In genomic region chr3:128735287-128735686, GRCh38 we compare ENCODE assay signal across 15 cellular contexts. TPM values are rescaled to one million over a fixed set of nuclear protein-coding genes. Genes with fewer than 3 reads are reported as not detected.
DNase-seq lines count a peak whose midpoint lies in the region; ATAC-seq, FAIRE-seq and TF ChIP-seq lines count a peak whose summit lies in the region.
"Had no signal": no experiment of that assay in that cellular context is flagged by ENCODE, and none has a peak within 500 bp of the region (broad histone marks: within the 10 kb centered on the region; RNA-seq: fewer than 3 reads in every experiment).

No MANE protein-coding gene starts in this region.

- H3K27me3 Mint-ChIP-seq in CD4-positive, alpha-beta memory T cell, result no peaks in the 10 kb centered on the region
- H3K27me3 Mint-ChIP-seq in activated B cell treated with CpG ODN at 0.5 μM for 24 hours, result no peaks in the 10 kb centered on the region
- H3K27me3 Mint-ChIP-seq in naive B cell, result no peaks in the 10 kb centered on the region

- peaks cover 5 to 29% of the 10 kb centered on the region in 2 donors for H3K36me3 Mint-ChIP-seq in CD4-positive, alpha-beta memory T cell
- H3K36me3 Mint-ChIP-seq in activated B cell treated with CpG ODN at 0.5 μM for 24 hours (ENCODE audit: low read depth) (peaks cover 34% of the 10 kb centered on the region), naive B cell (peaks cover 0 to 8% of the 10 kb centered on the region in 2 donors)

- CTCF ChIA-PET in CD4-positive, alpha-beta memory T cell (lab: Charles Lee; ENCODE audit: partially characterized antibody), result interaction anchor here (2.4 kb wide), 1 partner anchor 54 kb away, joined by 9 read pairs; no protein-coding TSS in a partner anchor
- CTCF ChIA-PET in activated B cell treated with CpG ODN at 0.5 μM for 24 hours (lab: Charles Lee), result interaction anchor here (1.2 kb wide), 1 partner anchor 55 kb away, joined by 4 read pairs; no protein-coding TSS in a partner anchor

- no peak for FAIRE-seq in urothelium cell line (lab: Jason Lieb, UNC)

- no peaks in the 10 kb centered on the region for H3K9me3 ChIP-seq in CD4-positive, alpha-beta memory T cell (ENCODE audit: control insufficient read depth in 1 of 2, low read length in 2 of 2)
- H3K9me3 ChIP-seq: breast epithelium had no signal

- H3K4me3 ChIP-seq in CD4-positive, alpha-beta memory T cell (ENCODE audit: low read length in 2 of 2), result no peak overlapping the region
- H3K4me3 ChIP-seq: breast epithelium had no signal

- H3K27ac ChIP-seq in 22Rv1, result peak overlapping the region; percentile 26; the same call in 1 of the 2 replicates
- H3K27ac ChIP-seq in CD4-positive, alpha-beta memory T cell (ENCODE audit: low read depth, low read length), result no peak overlapping the region
- H3K27ac ChIP-seq: breast epithelium had no signal

- peak overlapping the region; percentile 25 to 85 (median 72) for H3K27ac Mint-ChIP-seq in CD4-positive, alpha-beta memory T cell
- H3K27ac Mint-ChIP-seq in activated B cell treated with CpG ODN at 0.5 μM for 24 hours (peak overlapping the region; percentile 16), naive B cell (peak overlapping the region in 4 of 6 donors; percentile 3 to 58 (median 13))

- POLR2A ChIA-PET in CD4-positive, alpha-beta memory T cell (lab: Charles Lee; ENCODE audit: partially characterized antibody), result interaction anchor here (0.7 to 1.3 kb wide), 3 partner anchors 52 to 55 kb away, joined by 3 to 6 read pairs (median 4); no protein-coding TSS in a partner anchor
- POLR2A ChIA-PET in activated B cell treated with CpG ODN at 0.5 μM for 24 hours (lab: Charles Lee), result interaction anchor here (0.6 kb wide), 1 partner anchor 126 kb away, joined by 5 read pairs; no protein-coding TSS in a partner anchor

- no peak for DNase-seq in CD4-positive, alpha-beta memory T cell
- DNase-seq in activated B cell treated with CpG ODN at 0.5 μM for 24 hours (no peak), naive B cell (no peak), NCI-H1105 treated with DMSO at 0.1 percent for 48 hours (lab: John Stamatoyannopoulos, UW) (no peak), urothelium cell line (ENCODE audit: low spot score) (no peak), COLO668 (lab: John Stamatoyannopoulos, UW; ENCODE audit: unreplicated experiment) (no peak), NOMO-1 (lab: John Stamatoyannopoulos, UW; ENCODE audit: unreplicated experiment in 2 of 2) (no peak)
- DNase-seq: activated naive CD4-positive, alpha-beta T cell treated with anti-CD3 and anti-CD28 coated beads for 36 hours; EL; H9; NCI-H1048; NCI-H446; nucleus accumbens had no signal

- peaks cover 8% of the 10 kb centered on the region for H3K36me3 ChIP-seq in CD4-positive, alpha-beta memory T cell (ENCODE audit: insufficient read depth, low read length)
- H3K36me3 ChIP-seq: breast epithelium had no signal

- no peaks in the 10 kb centered on the region for H3K9me3 Mint-ChIP-seq in CD4-positive, alpha-beta memory T cell
- H3K9me3 Mint-ChIP-seq in activated B cell treated with CpG ODN at 0.5 μM for 24 hours (no peaks in the 10 kb centered on the region), naive B cell (no peaks in the 10 kb centered on the region)
- H3K9me3 Mint-ChIP-seq: activated naive CD4-positive, alpha-beta T cell treated with anti-CD3 and anti-CD28 coated beads for 36 hours; H9 had no signal

- no peak for TF ChIP-seq CTCF in 22Rv1 (IDR thresholded peaks at IDR 0.05)
- no peak for TF ChIP-seq CTCF in activated B cell treated with CpG ODN at 0.5 μM for 24 hours (IDR thresholded peaks at IDR 0.05)

- H3K4me3 Mint-ChIP-seq in CD4-positive, alpha-beta memory T cell, result peak overlapping the region in 4 of 8 donors; percentile 0 to 29 (median 24)
- no peak overlapping the region for H3K4me3 Mint-ChIP-seq in activated B cell treated with CpG ODN at 0.5 μM for 24 hours
- peak overlapping the region in 1 of 8 donors; percentile 7 for H3K4me3 Mint-ChIP-seq in naive B cell
- H3K4me3 Mint-ChIP-seq: activated naive CD4-positive, alpha-beta T cell treated with anti-CD3 and anti-CD28 coated beads for 36 hours; H9 had no signal

- H3K27me3 ChIP-seq in CD4-positive, alpha-beta memory T cell (ENCODE audit: insufficient read depth, low read length), result no peaks in the 10 kb centered on the region
- H3K27me3 ChIP-seq: breast epithelium had no signal

- no peak for ATAC-seq in activated B cell treated with CpG ODN at 0.5 μM for 24 hours (ENCODE audit: low read depth)
- no peak for ATAC-seq in naive B cell (ENCODE audit: low read depth in 2 of 2)

- peaks cover 66% of the 10 kb centered on the region for H3K4me1 ChIP-seq in CD4-positive, alpha-beta memory T cell (ENCODE audit: insufficient read depth, low read length)

- H3K4me1 Mint-ChIP-seq in CD4-positive, alpha-beta memory T cell, result peaks cover 52 to 79% (median 61%) of the 10 kb centered on the region in 4 donors
- peaks cover 67% of the 10 kb centered on the region for H3K4me1 Mint-ChIP-seq in activated B cell treated with CpG ODN at 0.5 μM for 24 hours
- H3K4me1 Mint-ChIP-seq in naive B cell, result peaks cover 51 to 73% (median 69%) of the 10 kb centered on the region in 3 donors

- intact Hi-C loops in CD4-positive, alpha-beta memory T cell (cut with micrococcal nuclease), result no loop called here
- intact Hi-C loops in activated B cell treated with CpG ODN at 0.5 μM for 24 hours (cut with micrococcal nuclease), result no loop called here

RNA-seq across cellular contexts. Expression of gene RAB7A, which starts 9.3 kb away (rescaled TPM):
- 100 to 1,000 TPM; 141 to 152 TPM for total RNA-seq in CD4-positive, alpha-beta memory T cell
- polyA plus RNA-seq in CD4-positive, alpha-beta memory T cell, result 100 to 1,000 TPM; 185 to 269 TPM
- total RNA-seq in activated B cell treated with CpG ODN at 0.5 μM for 24 hours, result 169 and 190 TPM in 2 replicates
- 100 to 1,000 TPM; 165 to 252 (median 189) TPM for polyA plus RNA-seq in naive B cell (ENCODE audit: low read depth in 6 of 6)

Comparison
In these comparisons a context has a peak if more than half of its experiments do, and no peak if none do; other contexts are left out.
1. H3K27ac Mint-ChIP-seq: peak in every context shown above with its lines; median percentile 72 in CD4-positive, alpha-beta memory T cell; 16 in activated B cell treated with CpG ODN at 0.5 μM for 24 hours; 13 in naive B cell.